2 cellular contexts compared by ENCODE assay signal in genomic region chr3:184670091-184670602, GRCh38.
TF ChIP-seq lines count a peak whose summit lies in the region.

No MANE protein-coding gene starts in this region.

TF ChIP-seq in SK-N-SH treated with all-trans-retinoic acid at 6 μM for 48 hours, 23 proteins besides CTCF, POLR2A, EP300 and RAD21 (continued from another document):
- TF ChIP-seq POU6F1 (CRISPR knock-in tag; IDR thresholded peaks at IDR 0.05; ENCODE audit: borderline replicate concordance, low read depth) (no peak), SNAI2 (CRISPR knock-in tag; IDR thresholded peaks at IDR 0.05) (no peak), CSRNP3 (CRISPR knock-in tag; IDR thresholded peaks at IDR 0.05) (no peak)

TF ChIP-seq in SK-N-SH, 30 proteins besides CTCF, POLR2A, EP300 and RAD21 (continued from another document):
- TF ChIP-seq FOXJ3 (CRISPR knock-in tag; IDR thresholded peaks at IDR 0.05) (no peak), MEF2A (IDR thresholded peaks at IDR 0.05; ENCODE audit: borderline replicate concordance, low read depth) (no peak), SIN3A (IDR thresholded peaks at IDR 0.05; ENCODE audit: borderline replicate concordance, low read depth, low read length) (no peak), NFIC (IDR thresholded peaks at IDR 0.05; ENCODE audit: borderline replicate concordance) (no peak), NRF1 (IDR thresholded peaks at IDR 0.05; ENCODE audit: low read depth, low read length) (no peak), EZH2phosphoT487 (IDR thresholded peaks at IDR 0.05; ENCODE audit: borderline replicate concordance, low read depth) (no peak), FOSL2 (IDR thresholded peaks at IDR 0.05; ENCODE audit: borderline replicate concordance, low read depth) (no peak), RCOR1 (IDR thresholded peaks at IDR 0.05; ENCODE audit: low read length) (no peak), MXI1 (IDR thresholded peaks at IDR 0.05; ENCODE audit: low read depth, low read length) (no peak), GATA2 (CRISPR knock-in tag; IDR thresholded peaks at IDR 0.05) (no peak), CHD2 (IDR thresholded peaks at IDR 0.05; ENCODE audit: low read length, partially characterized antibody) (no peak)
